Comparison of ENCODE assay signal across 13 cellular contexts in the genomic region with DNA sequence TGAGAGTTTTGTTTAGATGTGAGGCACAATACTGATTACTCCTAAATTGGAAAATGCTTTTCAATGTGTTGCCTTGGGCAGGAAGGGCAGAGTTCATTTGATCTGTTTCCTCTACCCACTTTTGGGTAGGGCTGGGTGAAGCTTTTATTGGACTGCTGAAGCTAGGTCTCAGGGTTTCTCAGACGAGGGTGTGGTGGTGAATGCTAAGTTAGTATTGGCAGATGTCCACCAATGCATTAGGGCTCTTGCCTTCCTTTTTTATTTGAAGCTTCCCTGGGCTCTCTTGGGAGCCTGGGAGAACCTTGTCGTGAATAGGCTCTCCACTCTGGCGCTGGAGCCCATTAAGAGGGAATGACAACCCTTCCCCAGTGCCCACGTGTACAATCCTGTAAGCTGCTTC. TPM values are rescaled to one million over a fixed set of nuclear protein-coding genes. Genes with fewer than 3 reads are reported as not detected.
DNase-seq lines count a peak whose midpoint lies in the region; ATAC-seq and TF ChIP-seq lines count a peak whose summit lies in the region.
"Had no signal": no experiment of that assay in that cellular context is flagged by ENCODE, and none has a peak within 500 bp of the region (broad histone marks: within the 10 kb centered on the region; RNA-seq: fewer than 3 reads in every experiment).

No MANE protein-coding gene starts in this region.

- H3K23ac ChIP-seq in H9 (ENCODE audit: insufficient read length, low read depth, low read length) = no peak overlapping the region

- no peak for DNase-seq in activated T-cell treated with anti-CD3 and anti-CD28 coated beads, Interleukin-2, amount 50 U/mL, for 24 hours
- no peak for DNase-seq in activated T-cell treated with anti-CD3 and anti-CD28 coated beads for 4 hours
- DNase-seq in astrocyte of the hippocampus (ENCODE audit: low read depth, low spot score) = peak; percentile 80
- no peak for DNase-seq in left ventricle myocardium superior
- DNase-seq in suprapubic skin (ENCODE audit: low spot score in 2 of 2) = no peak
- no peak for DNase-seq in HuH-7.5 (ENCODE audit: low spot score)
- no peak for DNase-seq in activated CD4-positive, alpha-beta T cell treated with anti-CD3 and anti-CD28 coated beads for 36 hours
- DNase-seq in H9 = no peak
- DNase-seq: activated CD4-positive, alpha-beta T cell treated with anti-CD3 and anti-CD28 coated beads, Interleukin-2, amount 10 ng/mL, durations not matched to agents 24 days and 14 days; NCI-H526 treated with DMSO at 0.1 percent for 48 hours; posterior cingulate gyrus; uterus had no signal

- no peak overlapping the region for H2BK5ac ChIP-seq in H9 (ENCODE audit: insufficient read length, low read length)

- H3K4me1 ChIP-seq in suprapubic skin (peaks cover 16% of the 10 kb centered on the region), H9 (ENCODE audit: insufficient read depth, low read length) (no peaks in the 10 kb centered on the region)
- H3K4me1 ChIP-seq: uterus had no signal

- no peak overlapping the region for H3K4me2 ChIP-seq in H9 (ENCODE audit: insufficient read depth, insufficient read length, low read length)

- TF ChIP-seq POLR2A in suprapubic skin (IDR thresholded peaks at IDR 0.05) = no peak

- WGBS in suprapubic skin = 34% methylated on average over 4 of the region's 4 CpGs
- no CpG with 5 or more reads among the region's 4 CpGs for WGBS in H9 (ENCODE audit: extremely low coverage, insufficient read length, low lambda C conversion rate)

- peak; percentile 63 for ATAC-seq in left ventricle myocardium superior
- no peak for ATAC-seq in activated CD4-positive, alpha-beta T cell treated with anti-CD3 and anti-CD28 coated beads for 36 hours
- ATAC-seq: SK-N-SH treated with all-trans-retinoic acid at 6 μM for 48 hours had no signal

- H3K4ac ChIP-seq in H9 (ENCODE audit: low read depth, low read length) = no peak overlapping the region

- no peak overlapping the region for H3K56ac ChIP-seq in H9 (ENCODE audit: insufficient read length, low read depth, low read length)

- H2BK20ac ChIP-seq in H9 (ENCODE audit: low read depth, low read length, poor library complexity, severe bottlenecking) = no peak overlapping the region

- H2AFZ ChIP-seq in H9 (ENCODE audit: low read length) = no peak overlapping the region

- no peaks in the 10 kb centered on the region for H3K9me3 Mint-ChIP-seq in activated T-cell treated with anti-CD3 and anti-CD28 coated beads, Interleukin-2, amount 50 U/mL, for 24 hours
- no peaks in the 10 kb centered on the region for H3K9me3 Mint-ChIP-seq in activated CD4-positive, alpha-beta T cell treated with anti-CD3 and anti-CD28 coated beads for 36 hours (ENCODE audit: low read depth)
- H3K9me3 Mint-ChIP-seq in H9 = no peaks in the 10 kb centered on the region; a peak in 1 of 5 replicates
- H3K9me3 Mint-ChIP-seq: activated CD4-positive, alpha-beta T cell treated with anti-CD3 and anti-CD28 coated beads, Interleukin-2, amount 10 ng/mL, durations not matched to agents 24 days and 14 days had no signal

- H3K18ac ChIP-seq in H9 (ENCODE audit: insufficient read length, low read depth, low read length) = no peak overlapping the region

- peaks cover 89% of the 10 kb centered on the region for H3K36me3 ChIP-seq in suprapubic skin
- H3K36me3 ChIP-seq: uterus had no signal

- H3K4me3 Mint-ChIP-seq in activated T-cell treated with anti-CD3 and anti-CD28 coated beads, Interleukin-2, amount 50 U/mL, for 24 hours = no peak overlapping the region
- no peak overlapping the region for H3K4me3 Mint-ChIP-seq in activated CD4-positive, alpha-beta T cell treated with anti-CD3 and anti-CD28 coated beads for 36 hours
- no peak overlapping the region for H3K4me3 Mint-ChIP-seq in H9
- H3K4me3 Mint-ChIP-seq: activated CD4-positive, alpha-beta T cell treated with anti-CD3 and anti-CD28 coated beads, Interleukin-2, amount 10 ng/mL, durations not matched to agents 24 days and 14 days had no signal

- H3K23me2 ChIP-seq in H9 (ENCODE audit: insufficient read length, low read depth, low read length, poor library complexity, severe bottlenecking) = no peaks in the 10 kb centered on the region

- no peak overlapping the region for H3K4me3 ChIP-seq in suprapubic skin
- H3K4me3 ChIP-seq: uterus had no signal

- TF ChIP-seq EP300 in suprapubic skin (IDR thresholded peaks at IDR 0.05) = no peak

- H3K27ac ChIP-seq in suprapubic skin (peak overlapping the region; percentile 9), H9 (ENCODE audit: insufficient read length, low read depth, low read length) (no peak overlapping the region)

- intact Hi-C loops in left ventricle myocardium superior (cut with micrococcal nuclease) = no loop called here
- intact Hi-C loops in activated CD4-positive, alpha-beta T cell treated with anti-CD3 and anti-CD28 coated beads for 36 hours (cut with DNase I, micrococcal nuclease) = no loop called here

- no peak overlapping the region for H2BK120ac ChIP-seq in H9 (ENCODE audit: low read depth, low read length, poor library complexity, severe bottlenecking)

- H2AK5ac ChIP-seq in H9 (ENCODE audit: insufficient read length, low read length) = no peak overlapping the region

- peaks cover 14% of the 10 kb centered on the region for H3K4me1 Mint-ChIP-seq in activated T-cell treated with anti-CD3 and anti-CD28 coated beads, Interleukin-2, amount 50 U/mL, for 24 hours (ENCODE audit: low read depth)
- peaks cover 7% of the 10 kb centered on the region for H3K4me1 Mint-ChIP-seq in activated CD4-positive, alpha-beta T cell treated with anti-CD3 and anti-CD28 coated beads for 36 hours
- H3K4me1 Mint-ChIP-seq in H9 = no peaks in the 10 kb centered on the region

- H3K27me3 Mint-ChIP-seq in activated T-cell treated with anti-CD3 and anti-CD28 coated beads, Interleukin-2, amount 50 U/mL, for 24 hours = no peaks in the 10 kb centered on the region
- H3K27me3 Mint-ChIP-seq in activated CD4-positive, alpha-beta T cell treated with anti-CD3 and anti-CD28 coated beads for 36 hours = no peaks in the 10 kb centered on the region
- H3K27me3 Mint-ChIP-seq in H9 (ENCODE audit: low read depth) = no peaks in the 10 kb centered on the region
- H3K27me3 Mint-ChIP-seq: activated CD4-positive, alpha-beta T cell treated with anti-CD3 and anti-CD28 coated beads, Interleukin-2, amount 10 ng/mL, durations not matched to agents 24 days and 14 days had no signal

- H3K79me2 ChIP-seq in H9 (ENCODE audit: insufficient read depth, low read length) = no peaks in the 10 kb centered on the region

- H3K27me3 ChIP-seq in suprapubic skin (no peaks in the 10 kb centered on the region), H9 (ENCODE audit: insufficient read depth, low read length) (no peaks in the 10 kb centered on the region)
- H3K27me3 ChIP-seq: uterus had no signal

- peak overlapping the region; percentile 30 for H3K27ac Mint-ChIP-seq in activated T-cell treated with anti-CD3 and anti-CD28 coated beads, Interleukin-2, amount 50 U/mL, for 24 hours
- H3K27ac Mint-ChIP-seq in activated CD4-positive, alpha-beta T cell treated with anti-CD3 and anti-CD28 coated beads for 36 hours = no peak overlapping the region
- H3K27ac Mint-ChIP-seq in H9 = no peak overlapping the region
- H3K27ac Mint-ChIP-seq: activated CD4-positive, alpha-beta T cell treated with anti-CD3 and anti-CD28 coated beads, Interleukin-2, amount 10 ng/mL, durations not matched to agents 24 days and 14 days had no signal

- H4K20me1 ChIP-seq in H9 (ENCODE audit: control insufficient read depth, insufficient read depth, insufficient read length) = no peaks in the 10 kb centered on the region

- H4K91ac ChIP-seq in H9 (ENCODE audit: insufficient read length, low read depth, low read length) = no peak overlapping the region

- H3K36me3 Mint-ChIP-seq in activated T-cell treated with anti-CD3 and anti-CD28 coated beads, Interleukin-2, amount 50 U/mL, for 24 hours (ENCODE audit: low read depth) = peaks cover 86% of the 10 kb centered on the region
- peaks cover 55% of the 10 kb centered on the region for H3K36me3 Mint-ChIP-seq in activated CD4-positive, alpha-beta T cell treated with anti-CD3 and anti-CD28 coated beads for 36 hours (ENCODE audit: low read depth)
- H3K36me3 Mint-ChIP-seq in H9 (ENCODE audit: insufficient read depth in 1 of 3, low read depth in 3 of 3) = peaks cover 25 to 73% (median 72%) of the 10 kb centered on the region in 3 experiments; a peak in 6 of 7 replicates

- no peak overlapping the region for H2BK12ac ChIP-seq in H9 (ENCODE audit: insufficient read length, low read depth, low read length)

- H3K14ac ChIP-seq in H9 (ENCODE audit: insufficient read depth, low read length) = no peak overlapping the region

- POLR2A ChIA-PET in activated CD4-positive, alpha-beta T cell treated with anti-CD3 and anti-CD28 coated beads for 36 hours (lab: Charles Lee) = interaction anchor here (0.5 kb wide), 1 partner anchor 141 kb away, joined by 6 read pairs; no protein-coding TSS in a partner anchor

- H3K9me3 ChIP-seq in suprapubic skin (no peaks in the 10 kb centered on the region), H9 (ENCODE audit: control insufficient read depth, low read depth, low read length) (no peaks in the 10 kb centered on the region)
- H3K9me3 ChIP-seq: uterus had no signal

- no peaks in the 10 kb centered on the region for H3K79me1 ChIP-seq in H9 (ENCODE audit: insufficient read depth, low read depth, low read length, poor library complexity, severe bottlenecking)

- no peak overlapping the region for H3T11ph ChIP-seq in H9 (ENCODE audit: low read length)

- H4K8ac ChIP-seq in H9 (replicated peaks; ENCODE audit: insufficient read length, low read depth, low read length) = no peak overlapping the region

- no peak overlapping the region for H2BK15ac ChIP-seq in H9 (ENCODE audit: low read depth, low read length)

- no peak overlapping the region for H3K9ac ChIP-seq in H9 (ENCODE audit: extremely low read depth, insufficient read length, low read length)

- no peak overlapping the region for H4K5ac ChIP-seq in H9 (ENCODE audit: insufficient read length, low read depth, low read length)

- TF ChIP-seq CTCF in suprapubic skin (IDR thresholded peaks at IDR 0.05) (no peak), H9 (conservative IDR thresholded peaks at IDR 0.05) (no peak)

- CTCF ChIA-PET in activated CD4-positive, alpha-beta T cell treated with anti-CD3 and anti-CD28 coated beads for 36 hours (lab: Charles Lee) = no interaction called here

RNA-seq across cellular contexts. Expression of a gene that starts 23.1 kb away (rescaled TPM):
- total RNA-seq in left ventricle myocardium superior (244 TPM), suprapubic skin (100 to 1,000 TPM; 251 to 476 (median 354) TPM), H9 (2021) (210 and 213 TPM in 2 replicates)
- total RNA-seq in activated CD4-positive, alpha-beta T cell treated with anti-CD3 and anti-CD28 coated beads for 36 hours = 100 to 1,000 TPM; 192 to 269 TPM
